ENCODE assay signal across 10 cellular contexts in genomic region chr20:47544240-47544639, GRCh38. TPM values are rescaled to one million over a fixed set of nuclear protein-coding genes. Genes with fewer than 3 reads are reported as not detected.
DNase-seq lines count a peak whose midpoint lies in the region; ATAC-seq and TF ChIP-seq lines count a peak whose summit lies in the region.
"Had no signal": no experiment of that assay in that cellular context is flagged by ENCODE, and none has a peak within 500 bp of the region (broad histone marks: within the 10 kb centered on the region; RNA-seq: fewer than 3 reads in every experiment).

No MANE protein-coding gene starts in this region.

- POLR2A ChIA-PET in CD4-positive, alpha-beta T cell (lab: Charles Lee): interaction anchor here (0.8 to 2.4 kb wide), 2 partner anchors 41 to 43 kb away, joined by 5 to 7 read pairs; partner anchors contain the start of gene NCOA3
- POLR2A ChIA-PET in HCT116 (lab: Charles Lee) (interaction anchor here (1.1 to 1.2 kb wide), 2 partner anchors 19 to 21 kb away, joined by 3 read pairs; no protein-coding TSS in a partner anchor), RWPE1 (lab: Yijun Ruan, JAX; ENCODE audit: low non-redundant PET) (interaction anchor here (0.6 kb wide), 4 partner anchors 22 to 215 kb away, joined by 3 to 6 read pairs (median 4); no protein-coding TSS in a partner anchor)
- POLR2A ChIA-PET in activated naive CD8-positive, alpha-beta T cell treated with anti-CD3 and anti-CD28 coated beads, Interleukin-2, amount 10 ng/mL, durations not matched to agents 7 days and 5 days (lab: Charles Lee): interaction anchor here (0.7 to 1.1 kb wide), 2 partner anchors 47 to 76 kb away, joined by 3 to 4 read pairs; no protein-coding TSS in a partner anchor
- POLR2A ChIA-PET in naive thymus-derived CD4-positive, alpha-beta T cell (lab: Charles Lee): no interaction called here

- no peak overlapping the region for H2BK120ac ChIP-seq in mesenchymal stem cell (ENCODE audit: low read depth, low read length)

- H3K79me1 ChIP-seq in mesenchymal stem cell (replicated peaks; ENCODE audit: low read length, poor library complexity, severe bottlenecking): peaks cover 12% of the 10 kb centered on the region

- H3K4me2 ChIP-seq in HCT116 (ENCODE audit: low read length) (peak overlapping the region; percentile 30; the same call in 1 of the 2 replicates), mesenchymal stem cell (ENCODE audit: low read length, poor library complexity, severe bottlenecking) (no peak overlapping the region)

- no peaks in the 10 kb centered on the region for H3K36me3 ChIP-seq in HCT116 (ENCODE audit: control insufficient read depth in 1 of 2, insufficient read depth in 2 of 2, low read length in 2 of 2)
- H3K36me3 ChIP-seq in mesenchymal stem cell (ENCODE audit: control insufficient read depth in 1 of 2, insufficient read depth in 2 of 2, low read depth in 1 of 2, low read length in 2 of 2): no peaks in the 10 kb centered on the region
- no peaks in the 10 kb centered on the region for H3K36me3 ChIP-seq in naive thymus-derived CD4-positive, alpha-beta T cell (ENCODE audit: control insufficient read depth in 2 of 3, insufficient read depth in 3 of 3, low read length in 3 of 3)

- TF ChIP-seq CTCF in CD4-positive, alpha-beta T cell (IDR thresholded peaks at IDR 0.05): no peak
- no peak for TF ChIP-seq CTCF in HCT116 (IDR thresholded peaks at IDR 0.05 in 2 of 3, conservative IDR thresholded peaks at IDR 0.05 in 1 of 3; ENCODE audit: borderline replicate concordance in 1 of 3, insufficient read depth in 1 of 3, low read depth in 2 of 3, low read length in 2 of 3)
- TF ChIP-seq CTCF in RWPE1 (conservative IDR thresholded peaks at IDR 0.05; ENCODE audit: low read depth): no peak

- CTCF ChIA-PET in CD4-positive, alpha-beta T cell (lab: Charles Lee): interaction anchor here (0.9 to 1.0 kb wide), 2 partner anchors 19 to 85 kb away, joined by 4 read pairs; no protein-coding TSS in a partner anchor
- CTCF ChIA-PET in HCT116 (lab: Charles Lee) (interaction anchor here (2.1 kb wide), 1 partner anchor 9 kb away, joined by 8 read pairs; no protein-coding TSS in a partner anchor), RWPE1 (lab: Yijun Ruan, JAX) (interaction anchor here (0.6 to 1.1 kb wide), 4 partner anchors 23 to 160 kb away, joined by 3 to 4 read pairs (median 3); no protein-coding TSS in a partner anchor)
- CTCF ChIA-PET in naive thymus-derived CD4-positive, alpha-beta T cell (lab: Charles Lee): no interaction called here

- no peak for ATAC-seq in CD4-positive, alpha-beta T cell (ENCODE audit: poor library complexity)
- ATAC-seq in HCT116: peak; percentile 72; the same call in 1 of the 2 replicates
- ATAC-seq in activated naive CD8-positive, alpha-beta T cell treated with anti-CD3 and anti-CD28 coated beads, Interleukin-2, amount 10 ng/mL, durations not matched to agents 7 days and 5 days (ENCODE audit: low read depth): no peak
- no peak for ATAC-seq in HG03097 (IDR thresholded peaks at IDR 0.05; ENCODE audit: low FRiP score, unreplicated experiment)
- no peak for ATAC-seq in naive thymus-derived CD4-positive, alpha-beta T cell

- no peak overlapping the region for H3K27ac ChIP-seq in CD4-positive, alpha-beta T cell (ENCODE audit: low read depth, low read length)
- H3K27ac ChIP-seq in HCT116 (ENCODE audit: low read depth, low read length) (no peak overlapping the region), mesenchymal stem cell (ENCODE audit: low read length, poor library complexity, severe bottlenecking) (no peak overlapping the region), RWPE1 (no peak overlapping the region)
- H3K27ac ChIP-seq in naive thymus-derived CD4-positive, alpha-beta T cell (ENCODE audit: low read depth, low read length): no peak overlapping the region

- peaks cover 74% of the 10 kb centered on the region for H3K4me1 Mint-ChIP-seq in CD4-positive, alpha-beta T cell (ENCODE audit: low read depth)
- H3K4me1 Mint-ChIP-seq in activated naive CD8-positive, alpha-beta T cell treated with anti-CD3 and anti-CD28 coated beads, Interleukin-2, amount 10 ng/mL, durations not matched to agents 7 days and 5 days: peaks cover 34% of the 10 kb centered on the region
- peaks cover 50 to 90% (median 76%) of the 10 kb centered on the region in 7 donors for H3K4me1 Mint-ChIP-seq in naive thymus-derived CD4-positive, alpha-beta T cell

- no peak overlapping the region for H3K9ac ChIP-seq in HCT116 (ENCODE audit: low read length)
- peak overlapping the region; percentile 45 for H3K9ac ChIP-seq in mesenchymal stem cell (ENCODE audit: low read length)

- RAD21 ChIA-PET in HCT116 (lab: Charles Lee; ENCODE audit: low non-redundant PET in 1 of 2, low total read pairs in 2 of 2, uncharacterized antibody in 2 of 2, unreplicated experiment in 2 of 2): no interaction called here

- H3K18ac ChIP-seq in mesenchymal stem cell (ENCODE audit: low read depth in 1 of 2, low read length in 2 of 2): no peak overlapping the region

- no peak for TF ChIP-seq RAD21 in HCT116 (IDR thresholded peaks at IDR 0.05; ENCODE audit: low read depth)

- H3K4ac ChIP-seq in mesenchymal stem cell (ENCODE audit: low read depth in 1 of 2, low read length in 2 of 2): no peak overlapping the region

- H3K36me3 Mint-ChIP-seq in CD4-positive, alpha-beta T cell (ENCODE audit: low read depth): peaks cover 8% of the 10 kb centered on the region
- peaks cover 21% of the 10 kb centered on the region for H3K36me3 Mint-ChIP-seq in activated naive CD8-positive, alpha-beta T cell treated with anti-CD3 and anti-CD28 coated beads, Interleukin-2, amount 10 ng/mL, durations not matched to agents 7 days and 5 days
- H3K36me3 Mint-ChIP-seq in naive thymus-derived CD4-positive, alpha-beta T cell: peaks cover 4 to 23% (median 7%) of the 10 kb centered on the region in 5 donors

- H3K27me3 Mint-ChIP-seq in CD4-positive, alpha-beta T cell: no peaks in the 10 kb centered on the region
- H3K27me3 Mint-ChIP-seq in activated naive CD8-positive, alpha-beta T cell treated with anti-CD3 and anti-CD28 coated beads, Interleukin-2, amount 10 ng/mL, durations not matched to agents 7 days and 5 days: no peaks in the 10 kb centered on the region
- no peaks in the 10 kb centered on the region for H3K27me3 Mint-ChIP-seq in naive thymus-derived CD4-positive, alpha-beta T cell

- H2BK12ac ChIP-seq in mesenchymal stem cell (ENCODE audit: low read length in 2 of 2): no peak overlapping the region

- TF ChIP-seq POLR2A in HCT116 (IDR thresholded peaks at IDR 0.05; ENCODE audit: borderline replicate concordance, extremely low read depth, insufficient read depth, insufficient read length): no peak

- H3K27me3 ChIP-seq in CD4-positive, alpha-beta T cell (ENCODE audit: control insufficient read depth, insufficient read depth, low read length): no peaks in the 10 kb centered on the region
- no peaks in the 10 kb centered on the region for H3K27me3 ChIP-seq in HCT116 (ENCODE audit: insufficient read depth, low read length)
- H3K27me3 ChIP-seq in mesenchymal stem cell (ENCODE audit: control insufficient read depth in 1 of 2, insufficient read depth in 1 of 2, low read length in 2 of 2): no peaks in the 10 kb centered on the region
- no peaks in the 10 kb centered on the region for H3K27me3 ChIP-seq in naive thymus-derived CD4-positive, alpha-beta T cell (ENCODE audit: control insufficient read depth in 2 of 2, insufficient read depth in 2 of 2, low read length in 2 of 2)

- intact Hi-C loops in CD4-positive, alpha-beta T cell (cut with DNase I, micrococcal nuclease): no loop called here
- intact Hi-C loops in HCT116 (cut with micrococcal nuclease): no loop called here
- intact Hi-C loops in naive thymus-derived CD4-positive, alpha-beta T cell (cut with micrococcal nuclease): loop anchor here in 1 of 2 donors (5.0 kb wide), 1 partner anchor 42 kb away; the partner anchor contains the start of gene NCOA3

- H2AK5ac ChIP-seq in mesenchymal stem cell (ENCODE audit: low read length, severe bottlenecking): no peak overlapping the region

- no peak overlapping the region for H3K4me3 ChIP-seq in HCT116 (replicated peaks in 1 of 2; ENCODE audit: low read depth in 1 of 2, low read length in 2 of 2)
- no peak overlapping the region for H3K4me3 ChIP-seq in mesenchymal stem cell (ENCODE audit: insufficient read depth in 1 of 2, low read depth in 1 of 2, low read length in 2 of 2)
- H3K4me3 ChIP-seq in naive thymus-derived CD4-positive, alpha-beta T cell (ENCODE audit: low read length): no peak overlapping the region

- 32% methylated on average over 2 of the region's 2 CpGs for WGBS in mesenchymal stem cell

- H4K91ac ChIP-seq in mesenchymal stem cell (ENCODE audit: low read length): no peak overlapping the region

- H2AFZ ChIP-seq in HCT116 (ENCODE audit: low read depth, low read length, poor library complexity, severe bottlenecking): no peak overlapping the region
- H2AFZ ChIP-seq in mesenchymal stem cell (ENCODE audit: low read depth, low read length): no peak overlapping the region

- H2BK15ac ChIP-seq in mesenchymal stem cell (ENCODE audit: low read depth, poor library complexity, severe bottlenecking): no peak overlapping the region

- no peak overlapping the region for H3K23ac ChIP-seq in mesenchymal stem cell (ENCODE audit: low read length in 2 of 2)

- H3K9me3 ChIP-seq in CD4-positive, alpha-beta T cell (ENCODE audit: control insufficient read depth, low read length): no peaks in the 10 kb centered on the region
- H3K9me3 ChIP-seq in HCT116 (ENCODE audit: control insufficient read depth in 1 of 2, insufficient read depth in 1 of 2, low read depth in 1 of 2, low read length in 2 of 2) (no peaks in the 10 kb centered on the region), mesenchymal stem cell (ENCODE audit: control insufficient read depth, low read length) (no peaks in the 10 kb centered on the region)
- no peaks in the 10 kb centered on the region for H3K9me3 ChIP-seq in naive thymus-derived CD4-positive, alpha-beta T cell (ENCODE audit: control insufficient read depth in 2 of 3, low read length in 3 of 3)

- no peak overlapping the region for H3K14ac ChIP-seq in mesenchymal stem cell (ENCODE audit: low read length in 2 of 2)

- no peak for DNase-seq in CD4-positive, alpha-beta T cell
- DNase-seq in HCT116 (ENCODE audit: low read depth, low spot score) (no peak), mesenchymal stem cell (peak; percentile 41), RWPE1 (ENCODE audit: low spot score) (no peak), dedifferentiated amniotic fluid mesenchymal stem cell (ENCODE audit: extremely low spot score) (no peak)
- no peak for DNase-seq in activated naive CD8-positive, alpha-beta T cell treated with anti-CD3 and anti-CD28 coated beads, Interleukin-2, amount 10 ng/mL, durations not matched to agents 7 days and 5 days
- no peak for DNase-seq in naive thymus-derived CD4-positive, alpha-beta T cell
- DNase-seq: activated CD4-positive, alpha-beta T cell treated with anti-CD3 and anti-CD28 coated beads for 1 hour; stimulated activated CD4-positive, alpha-beta T cell treated with anti-CD3 and anti-CD28 coated beads, Interleukin-12 subunit alpha, Interleukin-12 subunit beta, amount 100 ng/mL, for 4 hours had no signal

- no peaks in the 10 kb centered on the region for H4K20me1 ChIP-seq in HCT116 (ENCODE audit: insufficient read depth)

- H3K27ac Mint-ChIP-seq in CD4-positive, alpha-beta T cell: peak overlapping the region; percentile 75
- H3K27ac Mint-ChIP-seq in activated naive CD8-positive, alpha-beta T cell treated with anti-CD3 and anti-CD28 coated beads, Interleukin-2, amount 10 ng/mL, durations not matched to agents 7 days and 5 days: peak overlapping the region; percentile 34
- H3K27ac Mint-ChIP-seq in naive thymus-derived CD4-positive, alpha-beta T cell: peak overlapping the region in 3 of 9 donors; percentile 1 to 60 (median 28)

- no peak overlapping the region for H2BK5ac ChIP-seq in mesenchymal stem cell (ENCODE audit: low read depth, low read length, poor library complexity, severe bottlenecking)

- peaks cover 45 to 64% of the 10 kb centered on the region in 2 experiments for H3K4me1 ChIP-seq in HCT116 (ENCODE audit: control insufficient read depth in 1 of 2, insufficient read depth in 2 of 2, low read length in 2 of 2)
- peaks cover 16% of the 10 kb centered on the region for H3K4me1 ChIP-seq in mesenchymal stem cell (ENCODE audit: control insufficient read depth, insufficient read depth, low read depth, low read length)
- H3K4me1 ChIP-seq in naive thymus-derived CD4-positive, alpha-beta T cell (ENCODE audit: control insufficient read depth in 2 of 2, insufficient read depth in 2 of 2, low read length in 2 of 2): peaks cover 0 to 3% of the 10 kb centered on the region in 2 donors

- H4K8ac ChIP-seq in mesenchymal stem cell (ENCODE audit: low read length): no peak overlapping the region

- H3K79me2 ChIP-seq in HCT116 (ENCODE audit: insufficient read depth, low read length): peaks cover 54% of the 10 kb centered on the region

- BruUV-seq in HCT116 (replicated peaks; lab: Mats Ljungman, UMichigan): no TSS peak

- H3K4me3 Mint-ChIP-seq in CD4-positive, alpha-beta T cell: no peak overlapping the region
- H3K4me3 Mint-ChIP-seq in activated naive CD8-positive, alpha-beta T cell treated with anti-CD3 and anti-CD28 coated beads, Interleukin-2, amount 10 ng/mL, durations not matched to agents 7 days and 5 days: no peak overlapping the region
- H3K4me3 Mint-ChIP-seq in naive thymus-derived CD4-positive, alpha-beta T cell: peak overlapping the region in 5 of 10 donors; percentile 12 to 28 (median 23)

- no peaks in the 10 kb centered on the region for H3K9me3 Mint-ChIP-seq in CD4-positive, alpha-beta T cell
- H3K9me3 Mint-ChIP-seq in activated naive CD8-positive, alpha-beta T cell treated with anti-CD3 and anti-CD28 coated beads, Interleukin-2, amount 10 ng/mL, durations not matched to agents 7 days and 5 days: no peaks in the 10 kb centered on the region
- H3K9me3 Mint-ChIP-seq in naive thymus-derived CD4-positive, alpha-beta T cell: peaks cover 0 to 1% (median 0%) of the 10 kb centered on the region in 11 donors

- no peaks in the 10 kb centered on the region for H3K9me2 ChIP-seq in HCT116 (ENCODE audit: insufficient read depth)

RNA-seq across cellular contexts. Expression of gene NCOA3, which starts 42.6 kb away (rescaled TPM):
- total RNA-seq in CD4-positive, alpha-beta T cell: 10 to 100 TPM; 59.9 to 65.4 TPM
- total RNA-seq in HCT116 (2021; ENCODE audit: unreplicated experiment): 25.9 TPM
- polyA plus RNA-seq in HCT116 (2012): 10.0 and 11.8 TPM in 2 replicates
- total RNA-seq in activated naive CD8-positive, alpha-beta T cell treated with anti-CD3 and anti-CD28 coated beads, Interleukin-2, amount 10 ng/mL, durations not matched to agents 7 days and 5 days: 10 to 100 TPM; 71.3 to 74.2 TPM
- polyA plus RNA-seq in mesenchymal stem cell (2013, experiment 1 of 2): 16.9 TPM
- 16.3 TPM for polyA plus RNA-seq in mesenchymal stem cell (2013, experiment 2 of 2)
- total RNA-seq in naive thymus-derived CD4-positive, alpha-beta T cell: 100 to 1,000 TPM in 1 of 5 experiments, 10 to 100 TPM in 4; 75.0 to 115 (median 89.2) TPM
- 10 to 100 TPM; 20.3 to 28.4 TPM for polyA plus RNA-seq in naive thymus-derived CD4-positive, alpha-beta T cell
